Comparison of ENCODE assay signal across 9 cellular contexts in genomic region chrX:65196758-65197371, GRCh38.
DNase-seq lines count a peak whose midpoint lies in the region; ATAC-seq and TF ChIP-seq lines count a peak whose summit lies in the region.
"Had no signal": no experiment of that assay in that cellular context is flagged by ENCODE, and none has a peak within 500 bp of the region (broad histone marks: within the 10 kb centered on the region; RNA-seq: fewer than 3 reads in every experiment).

No MANE protein-coding gene starts in this region.

- peak overlapping the region; percentile 35 for H3K27ac Mint-ChIP-seq in type B pancreatic cell
- H3K27ac Mint-ChIP-seq in activated T-helper 2 cell treated with anti-CD3 and anti-CD28 coated beads, Interferon-gamma antibody, Interleukin-2, Interleukin-4, amounts not matched to agents 10 μg/mL and 5 μg/mL and 100 μg/mL, durations not matched to agents 14 hours and 24 hours and 36 hours = no peak overlapping the region
- H3K27ac Mint-ChIP-seq: CD4-positive, CD25-positive, alpha-beta regulatory T cell had no signal

- intact Hi-C loops in mammary epithelial cell (cut with micrococcal nuclease) = no loop called here
- intact Hi-C loops in activated T-helper 2 cell treated with anti-CD3 and anti-CD28 coated beads, Interferon-gamma antibody, Interleukin-2, Interleukin-4, amounts not matched to agents 10 μg/mL and 5 μg/mL and 100 μg/mL, durations not matched to agents 14 hours and 24 hours and 36 hours (cut with micrococcal nuclease) = no loop called here

- no peak for ATAC-seq in HG03432 (IDR thresholded peaks at IDR 0.05; ENCODE audit: unreplicated experiment)
- ATAC-seq in GM18909 (IDR thresholded peaks at IDR 0.05; ENCODE audit: poor library complexity, unreplicated experiment) = no peak

- dilution Hi-C loops in mammary epithelial cell (cut with HindIII; ENCODE audit: low sequenced_read_pairs) = no loop called here

- no TSS peak for BruUV-seq in mammary epithelial cell (replicated peaks; lab: Mats Ljungman, UMichigan)

- in situ Hi-C loops in T47D (cut with HindIII; ENCODE audit: low pct_unique_long_range_greater_than_20kb, low sequenced_read_pairs) = no loop called here
- in situ Hi-C loops in mammary epithelial cell (cut with MboI; ENCODE audit: low sequenced_read_pairs in 2 of 2) = no loop called here
- in situ Hi-C loops in SK-MEL-5 (cut with HindIII; ENCODE audit: low pct_unique_long_range_greater_than_20kb, low sequenced_read_pairs) = no loop called here

- WGBS in mammary epithelial cell (ENCODE audit: low coverage, missing lambda C conversion rate) = 22% methylated on average over 5 of the region's 15 CpGs

- H3K4me2 ChIP-seq in mammary epithelial cell (ENCODE audit: insufficient read depth, low read depth, low read length) = no peak overlapping the region

- no peak for TF ChIP-seq CTCF in mammary epithelial cell (conservative IDR thresholded peaks at IDR 0.05 in 1 of 2, IDR thresholded peaks at IDR 0.05 in 1 of 2; ENCODE audit: extremely low read depth in 1 of 2, insufficient read depth in 1 of 2, low read depth in 1 of 2, low read length in 2 of 2)
- TF ChIP-seq CTCF in type B pancreatic cell (conservative IDR thresholded peaks at IDR 0.05) = peak; percentile 63

- H4K20me1 ChIP-seq in mammary epithelial cell (ENCODE audit: insufficient read depth, low read length) = no peaks in the 10 kb centered on the region

- H3K27me3 ChIP-seq in mammary epithelial cell (ENCODE audit: insufficient read depth, low read length) = no peaks in the 10 kb centered on the region

- no peaks in the 10 kb centered on the region for H3K9me3 Mint-ChIP-seq in type B pancreatic cell
- H3K9me3 Mint-ChIP-seq in activated T-helper 2 cell treated with anti-CD3 and anti-CD28 coated beads, Interferon-gamma antibody, Interleukin-2, Interleukin-4, amounts not matched to agents 10 μg/mL and 5 μg/mL and 100 μg/mL, durations not matched to agents 14 hours and 24 hours and 36 hours = peaks cover 24% of the 10 kb centered on the region

- H3K9ac ChIP-seq in mammary epithelial cell (ENCODE audit: insufficient read depth, low read length) = no peak overlapping the region

- H3K4me1 Mint-ChIP-seq in type B pancreatic cell (ENCODE audit: unreplicated experiment) = no peaks in the 10 kb centered on the region
- no peaks in the 10 kb centered on the region for H3K4me1 Mint-ChIP-seq in activated T-helper 2 cell treated with anti-CD3 and anti-CD28 coated beads, Interferon-gamma antibody, Interleukin-2, Interleukin-4, amounts not matched to agents 10 μg/mL and 5 μg/mL and 100 μg/mL, durations not matched to agents 14 hours and 24 hours and 36 hours (ENCODE audit: low read depth)

- no peaks in the 10 kb centered on the region for H3K27me3 Mint-ChIP-seq in type B pancreatic cell
- no peaks in the 10 kb centered on the region for H3K27me3 Mint-ChIP-seq in activated T-helper 2 cell treated with anti-CD3 and anti-CD28 coated beads, Interferon-gamma antibody, Interleukin-2, Interleukin-4, amounts not matched to agents 10 μg/mL and 5 μg/mL and 100 μg/mL, durations not matched to agents 14 hours and 24 hours and 36 hours (ENCODE audit: low read depth)
- H3K27me3 Mint-ChIP-seq: CD4-positive, CD25-positive, alpha-beta regulatory T cell had no signal

- H3K79me2 ChIP-seq in mammary epithelial cell (ENCODE audit: insufficient read depth, low read length) = no peaks in the 10 kb centered on the region

- H3K36me3 Mint-ChIP-seq in type B pancreatic cell = no peaks in the 10 kb centered on the region
- no peaks in the 10 kb centered on the region for H3K36me3 Mint-ChIP-seq in activated T-helper 2 cell treated with anti-CD3 and anti-CD28 coated beads, Interferon-gamma antibody, Interleukin-2, Interleukin-4, amounts not matched to agents 10 μg/mL and 5 μg/mL and 100 μg/mL, durations not matched to agents 14 hours and 24 hours and 36 hours (ENCODE audit: low read depth)
- H3K36me3 Mint-ChIP-seq: CD4-positive, CD25-positive, alpha-beta regulatory T cell had no signal

- no peak overlapping the region for H2AFZ ChIP-seq in mammary epithelial cell (ENCODE audit: low read depth, low read length)

- no peaks in the 10 kb centered on the region for H3K4me1 ChIP-seq in mammary epithelial cell (ENCODE audit: insufficient read depth, low read length)

- peak overlapping the region; percentile 69 for H3K4me3 Mint-ChIP-seq in type B pancreatic cell
- no peak overlapping the region for H3K4me3 Mint-ChIP-seq in activated T-helper 2 cell treated with anti-CD3 and anti-CD28 coated beads, Interferon-gamma antibody, Interleukin-2, Interleukin-4, amounts not matched to agents 10 μg/mL and 5 μg/mL and 100 μg/mL, durations not matched to agents 14 hours and 24 hours and 36 hours (ENCODE audit: low read depth)

- no peaks in the 10 kb centered on the region for H3K36me3 ChIP-seq in mammary epithelial cell (ENCODE audit: insufficient read depth, low read length)

- peak; percentile 9 to 21 for DNase-seq in T47D (ENCODE audit: low read depth in 1 of 2, low spot score in 1 of 2)
- no peak for DNase-seq in mammary epithelial cell
- DNase-seq in SK-MEL-5 (ENCODE audit: low read depth, low spot score) = peak; percentile 2
- DNase-seq in islet precursor cell = peak; percentile 89
- DNase-seq in type B pancreatic cell (ENCODE audit: extremely low spot score, unreplicated experiment) = no peak
- DNase-seq in activated T-helper 2 cell treated with anti-CD3 and anti-CD28 coated beads, Interferon-gamma antibody, Interleukin-2, Interleukin-4, amounts not matched to agents 10 μg/mL and 5 μg/mL and 100 μg/mL, durations not matched to agents 14 hours and 24 hours and 36 hours (ENCODE audit: low spot score) = no peak

- no peak overlapping the region for H3K4me3 ChIP-seq in mammary epithelial cell (replicated peaks in 1 of 3; ENCODE audit: insufficient read depth in 1 of 3, low read depth in 2 of 3, low read length in 3 of 3)

- no peak overlapping the region for H3K27ac ChIP-seq in mammary epithelial cell (ENCODE audit: insufficient read depth, low read depth, low read length)

- peaks cover 6% of the 10 kb centered on the region for H3K9me3 ChIP-seq in mammary epithelial cell (replicated peaks; ENCODE audit: insufficient read depth, low read length)

- CTCF ChIA-PET in mammary epithelial cell (lab: Charles Lee; ENCODE audit: low non-redundant PET) = no interaction called here

Comparison
In these comparisons a context has a peak if more than half of its experiments do, and no peak if none do; other contexts are left out.
1. DNase-seq: peak in T47D (2 of 2), SK-MEL-5 (single experiment) and islet precursor cell (single experiment); none in mammary epithelial cell (single experiment), type B pancreatic cell (single experiment) and activated T-helper 2 cell treated with anti-CD3 and anti-CD28 coated beads, Interferon-gamma antibody, Interleukin-2, Interleukin-4, amounts not matched to agents 10 μg/mL and 5 μg/mL and 100 μg/mL, durations not matched to agents 14 hours and 24 hours and 36 hours (single experiment).